ENCODE assay signal across 8 cellular contexts in the genomic region with DNA sequence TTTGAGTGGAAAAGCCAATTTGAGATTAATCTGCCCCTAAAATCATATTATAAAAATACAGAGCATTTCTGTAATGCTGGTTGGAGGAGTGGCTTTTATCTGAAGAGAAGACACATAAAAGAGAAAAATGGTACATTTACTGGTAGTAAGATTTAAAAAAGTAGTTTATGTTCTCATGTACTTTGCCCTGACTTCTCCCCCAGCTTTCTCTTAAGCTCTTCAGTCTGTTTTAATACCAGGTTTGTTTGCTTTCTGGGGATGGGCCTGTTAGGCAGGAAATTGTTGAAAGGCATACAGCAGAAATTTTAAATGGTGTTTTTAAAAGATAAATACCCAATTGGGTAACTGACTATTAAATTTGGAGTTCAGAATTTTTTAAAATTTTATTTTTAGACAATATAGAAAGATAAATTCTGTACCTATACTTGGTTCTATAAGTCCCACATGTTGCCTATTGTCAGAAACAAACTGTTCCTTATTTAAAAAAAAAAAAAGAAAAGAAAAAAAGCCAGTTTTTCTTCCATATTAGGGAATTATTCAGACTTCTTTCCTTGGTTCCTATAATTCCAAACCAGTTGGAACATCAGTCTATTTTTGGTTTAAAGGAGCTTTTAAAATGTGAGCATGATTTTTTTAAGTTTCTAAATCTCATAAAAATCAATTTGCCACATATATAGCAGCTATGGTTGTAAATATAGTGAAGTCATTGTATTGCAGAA.
DNase-seq lines count a peak whose midpoint lies in the region; ATAC-seq and TF ChIP-seq lines count a peak whose summit lies in the region.

No MANE protein-coding gene starts in this region.

- peak; percentile 10 for ATAC-seq in HG03097 (IDR thresholded peaks at IDR 0.05; ENCODE audit: low FRiP score, unreplicated experiment)
- ATAC-seq in HG03175 (IDR thresholded peaks at IDR 0.05; ENCODE audit: unreplicated experiment), result no peak

- H3K4me3 Mint-ChIP-seq in activated naive CD8-positive, alpha-beta T cell, result peak overlapping the region; percentile 54

- DNase-seq in BE2C (no peak), NCI-H446 treated with DMSO at 0.1 percent for 48 hours (lab: John Stamatoyannopoulos, UW) (no peak), cortex of kidney (lab: John Stamatoyannopoulos, UW) (no peak)

- H3K9me3 Mint-ChIP-seq in activated naive CD8-positive, alpha-beta T cell (ENCODE audit: low read depth), result no peaks in the 10 kb centered on the region

- H3K4me1 Mint-ChIP-seq in activated naive CD8-positive, alpha-beta T cell (ENCODE audit: low read depth), result peaks cover 48% of the 10 kb centered on the region

- no peak for TF ChIP-seq CTCF in BE2C (IDR thresholded peaks at IDR 0.05; ENCODE audit: low read depth, low read length)

- H3K9me3 ChIP-seq in BLaER1 treated with 17β-estradiol and CSF1 and Interleukin-3, amounts not matched to agents 10 nM and 100 nM (replicated peaks in 1 of 11), result peaks cover 0 to 14% (median 7%) of the 10 kb centered on the region in 11 experiments; a peak in 9 of 22 replicates
- H3K9me3 ChIP-seq in mucosa of rectum (ENCODE audit: control insufficient read depth in 2 of 2, low read length in 2 of 2), result no peaks in the 10 kb centered on the region
- no peaks in the 10 kb centered on the region for H3K9me3 ChIP-seq in BE2C

- H3K4me1 ChIP-seq in BLaER1 treated with 17β-estradiol and CSF1 and Interleukin-3, amounts not matched to agents 10 nM and 100 nM, result peaks cover 77 to 99% (median 96%) of the 10 kb centered on the region in 10 experiments
- H3K4me1 ChIP-seq in mucosa of rectum (ENCODE audit: control insufficient read depth in 2 of 2, insufficient read depth in 2 of 2, low read length in 2 of 2), result peaks cover 16 to 35% of the 10 kb centered on the region in 2 donors
- peaks cover 34% of the 10 kb centered on the region for H3K4me1 ChIP-seq in BE2C

- peak overlapping the region; percentile 80 for H3K27ac Mint-ChIP-seq in activated naive CD8-positive, alpha-beta T cell

- peak overlapping the region; percentile 19 to 67 (median 44); a peak in 16 of 22 replicates for H3K9ac ChIP-seq in BLaER1 treated with 17β-estradiol and CSF1 and Interleukin-3, amounts not matched to agents 10 nM and 100 nM
- peak overlapping the region in 1 of 2 donors; percentile 2 for H3K9ac ChIP-seq in mucosa of rectum (ENCODE audit: low read depth in 1 of 2, low read length in 2 of 2)

- H3K36me3 ChIP-seq in BLaER1 treated with 17β-estradiol and CSF1 and Interleukin-3, amounts not matched to agents 10 nM and 100 nM, result peaks cover 28 to 55% (median 47%) of the 10 kb centered on the region in 11 experiments; a peak in 20 of 22 replicates
- H3K36me3 ChIP-seq in mucosa of rectum (ENCODE audit: control insufficient read depth in 2 of 2, insufficient read depth in 2 of 2, low read length in 2 of 2) (no peaks in the 10 kb centered on the region), BE2C (no peaks in the 10 kb centered on the region)

- no peaks in the 10 kb centered on the region for H3K27me3 Mint-ChIP-seq in activated naive CD8-positive, alpha-beta T cell

- peak overlapping the region; percentile 57 to 76 (median 69); a peak in 21 of 22 replicates for H3K27ac ChIP-seq in BLaER1 treated with 17β-estradiol and CSF1 and Interleukin-3, amounts not matched to agents 10 nM and 100 nM
- peak overlapping the region; percentile 39 to 67 for H3K27ac ChIP-seq in mucosa of rectum (ENCODE audit: low read depth in 2 of 2, low read length in 2 of 2)

- peaks cover 5% of the 10 kb centered on the region for H3K36me3 Mint-ChIP-seq in activated naive CD8-positive, alpha-beta T cell

- no peaks in the 10 kb centered on the region for H3K27me3 ChIP-seq in BLaER1 treated with 17β-estradiol and CSF1 and Interleukin-3, amounts not matched to agents 10 nM and 100 nM
- no peaks in the 10 kb centered on the region for H3K27me3 ChIP-seq in mucosa of rectum (ENCODE audit: control insufficient read depth in 2 of 2, insufficient read depth in 2 of 2, low read length in 2 of 2)
- H3K27me3 ChIP-seq in BE2C, result no peaks in the 10 kb centered on the region

- H4K20me1 ChIP-seq in BLaER1 treated with 17β-estradiol and CSF1 and Interleukin-3, amounts not matched to agents 10 nM and 100 nM, result peaks cover 0 to 96% (median 0%) of the 10 kb centered on the region in 11 experiments; a peak in 6 of 22 replicates

- no peak overlapping the region for H3K4me3 ChIP-seq in BLaER1 treated with 17β-estradiol and CSF1 and Interleukin-3, amounts not matched to agents 10 nM and 100 nM
- peak overlapping the region in 1 of 2 donors; percentile 16 for H3K4me3 ChIP-seq in mucosa of rectum (ENCODE audit: low read length in 2 of 2)
- H3K4me3 ChIP-seq in BE2C (ENCODE audit: low read depth, low read length), result no peak overlapping the region

- peak overlapping the region; percentile 8 to 82 (median 58); a peak in 19 of 22 replicates for H3K4me2 ChIP-seq in BLaER1 treated with 17β-estradiol and CSF1 and Interleukin-3, amounts not matched to agents 10 nM and 100 nM
